In the genomic region with DNA sequence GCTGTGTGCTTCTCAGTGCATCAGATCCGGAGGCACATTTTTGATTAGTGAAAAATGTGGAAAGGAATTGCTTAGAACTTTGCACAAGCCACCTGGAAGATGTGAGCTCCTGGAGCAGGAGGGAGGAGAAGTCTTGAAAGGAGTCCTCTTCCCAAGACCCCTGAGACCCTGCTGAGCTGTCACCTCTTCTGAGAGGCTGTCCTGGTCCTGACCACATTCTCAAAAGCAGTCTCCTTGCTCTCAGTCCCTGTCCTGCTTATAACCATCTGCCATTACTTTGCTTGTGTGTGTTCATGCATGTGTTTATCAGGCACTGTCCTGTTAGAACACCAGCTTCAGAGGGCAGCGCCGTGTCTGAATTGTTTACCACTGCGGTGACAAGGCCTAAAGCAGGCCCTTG, we compare ENCODE assay signal across 16 cellular contexts.
"Had no signal": no experiment of that assay in that cellular context is flagged by ENCODE, and none has a peak within 500 bp of the region (broad histone marks: within the 10 kb centered on the region; RNA-seq: fewer than 3 reads in every experiment).

No MANE protein-coding gene starts in this region.

- H2AFZ ChIP-seq: parathyroid adenoma had no signal

- H3K4me1 ChIP-seq: parathyroid adenoma had no signal

- H3K9ac ChIP-seq: parathyroid adenoma had no signal

- H3K79me2 ChIP-seq: parathyroid adenoma had no signal

- DNase-seq: activated CD4-positive, alpha-beta T cell treated with anti-CD3 and anti-CD28 coated beads, Interleukin-2, amount 50 U/mL, for 48 hours; activated CD4-positive, CD25-positive, alpha-beta regulatory T cell treated with anti-CD3 and anti-CD28 coated beads, Interleukin-2, amount 50 U/mL, for 72 hours; activated naive CD4-positive, alpha-beta T cell; adrenal gland; cortex of kidney; effector CD8-positive, alpha-beta T cell; left ventricle myocardium superior; mesendoderm; stimulated activated CD4-positive, alpha-beta T cell treated with anti-CD3 and anti-CD28 coated beads, Interleukin-15, amount 100 ng/mL, for 24 hours; stimulated activated CD4-positive, alpha-beta T cell treated with anti-CD3 and anti-CD28 coated beads, Interleukin-4, amount 100 ng/mL, for 24 hours; stomach had no signal

- H3K27me3 ChIP-seq: adrenal gland, gastroesophageal sphincter, stomach had no signal

- ATAC-seq: gastroesophageal sphincter, left ventricle myocardium superior had no signal

- H3K27ac ChIP-seq: adrenal gland, gastroesophageal sphincter, parathyroid adenoma had no signal

- H3K4me3 ChIP-seq: adrenal gland, gastroesophageal sphincter, stomach, thoracic aorta had no signal

- H3K27me3 Mint-ChIP-seq: central memory CD8-positive, alpha-beta T cell had no signal

- H3K9me3 ChIP-seq: adrenal gland, gastroesophageal sphincter, stomach, thoracic aorta had no signal

- H3K9me3 Mint-ChIP-seq: central memory CD8-positive, alpha-beta T cell; neural crest cell had no signal

- H3K4me3 Mint-ChIP-seq: central memory CD8-positive, alpha-beta T cell; neural crest cell had no signal
